In genomic region chr2:113799375-113799774, GRCh38 we compare ENCODE assay signal across 17 cellular contexts. TPM values are rescaled to one million over a fixed set of nuclear protein-coding genes. Genes with fewer than 3 reads are reported as not detected.
DNase-seq lines count a peak whose midpoint lies in the region; ATAC-seq and TF ChIP-seq lines count a peak whose summit lies in the region.
"Had no signal": no experiment of that assay in that cellular context is flagged by ENCODE, and none has a peak within 500 bp of the region (broad histone marks: within the 10 kb centered on the region; RNA-seq: fewer than 3 reads in every experiment).

No MANE protein-coding gene starts in this region.

- peaks cover 3 to 8% of the 10 kb centered on the region in 2 donors for H3K27me3 Mint-ChIP-seq in stimulated activated naive B cell treated with anti-CD40 and anti-IgM and Interleukin-4, amounts not matched to agents 10 μg/mL and 1 μg/mL and 100 μg/mL, for 72 hours
- peaks cover 5% of the 10 kb centered on the region; the same call in 1 of the 2 replicates for H3K27me3 Mint-ChIP-seq in WTC11 (ENCODE audit: low read depth)
- H3K27me3 Mint-ChIP-seq: activated CD4-positive, alpha-beta T cell treated with anti-CD3 and anti-CD28 coated beads, Interleukin-2, amount 10 ng/mL, durations not matched to agents 7 days and 5 days had no signal

- CTCF ChIA-PET in WTC11 (lab: Charles Lee), result no interaction called here

- peak overlapping the region; percentile 16; the same call in 1 of the 2 replicates for H3K4me2 ChIP-seq in OCI-LY1 (ENCODE audit: low read length)

- H3K27ac Mint-ChIP-seq in stimulated activated naive B cell treated with anti-CD40 and anti-IgM and Interleukin-4, amounts not matched to agents 10 μg/mL and 1 μg/mL and 100 μg/mL, for 72 hours, result no peak overlapping the region
- no peak overlapping the region for H3K27ac Mint-ChIP-seq in WTC11
- H3K27ac Mint-ChIP-seq: activated CD4-positive, alpha-beta T cell treated with anti-CD3 and anti-CD28 coated beads, Interleukin-2, amount 10 ng/mL, durations not matched to agents 7 days and 5 days; activated naive CD8-positive, alpha-beta T cell treated with anti-CD3 and anti-CD28 coated beads, Interleukin-2, amount 50 U/mL, for 24 hours had no signal

- H3K4me3 ChIP-seq in OCI-LY1 (ENCODE audit: low read depth, low read length, poor library complexity, severe bottlenecking) (no peak overlapping the region), brain microvascular endothelial cell (ENCODE audit: low read depth, low read length) (no peak overlapping the region)

- H3F3A ChIP-seq in OCI-LY1 (ENCODE audit: insufficient read depth, low read length), result no peaks in the 10 kb centered on the region

- no peak overlapping the region for H3K27ac ChIP-seq in OCI-LY1 (ENCODE audit: low read depth, low read length, poor library complexity, severe bottlenecking)
- H3K27ac ChIP-seq in brain microvascular endothelial cell, result no peak overlapping the region
- H3K27ac ChIP-seq: 22Rv1 had no signal

- no peaks in the 10 kb centered on the region for H3K36me3 ChIP-seq in OCI-LY1 (ENCODE audit: insufficient read depth, low read length)
- no peaks in the 10 kb centered on the region for H3K36me3 ChIP-seq in brain microvascular endothelial cell (replicated peaks)

- DNase-seq in SIG-M5 treated with dmso at 0.1 percent for 504 hours (lab: John Stamatoyannopoulos, UW; ENCODE audit: unreplicated experiment) (peak; percentile 79), SIG-M5 (lab: John Stamatoyannopoulos, UW) (no peak), brain microvascular endothelial cell (no peak), NCI-H2107 (lab: John Stamatoyannopoulos, UW) (no peak), WTC11 (ENCODE audit: low spot score) (no peak), NCI-H2227 treated with DMSO at 0.1 percent for 48 hours (lab: John Stamatoyannopoulos, UW) (no peak)
- DNase-seq in stimulated activated naive B cell treated with anti-CD40 and anti-IgM and Interleukin-4, amounts not matched to agents 10 μg/mL and 1 μg/mL and 100 μg/mL, for 72 hours, result no peak
- DNase-seq: activated CD4-positive, alpha-beta T cell treated with anti-CD3 and anti-CD28 coated beads, Interleukin-2, amount 10 ng/mL, durations not matched to agents 7 days and 5 days; activated naive CD8-positive, alpha-beta T cell treated with anti-CD3 and anti-CD28 coated beads, Interleukin-2, amount 50 U/mL, for 24 hours; activated T-cell treated with anti-CD3 and anti-CD28 coated beads, Interleukin-2, amount 50 U/mL, for 1 hour; COR-L47; head of caudate nucleus; mesendoderm had no signal

- no peaks in the 10 kb centered on the region for H3K79me2 ChIP-seq in OCI-LY1 (ENCODE audit: insufficient read depth, low read length)

- ATAC-seq in stimulated activated naive B cell treated with anti-CD40 and anti-IgM and Interleukin-4, amounts not matched to agents 10 μg/mL and 1 μg/mL and 100 μg/mL, for 72 hours (replicated peaks), result peak; percentile 33 to 44
- no peak for ATAC-seq in WTC11
- ATAC-seq: activated naive CD8-positive, alpha-beta T cell treated with anti-CD3 and anti-CD28 coated beads, Interleukin-2, amount 50 U/mL, for 24 hours; Panc1 had no signal

- H3K9ac ChIP-seq in OCI-LY1 (ENCODE audit: low read length), result peak overlapping the region; percentile 11; the same call in 1 of the 2 replicates

- no peaks in the 10 kb centered on the region for H3K9me3 Mint-ChIP-seq in stimulated activated naive B cell treated with anti-CD40 and anti-IgM and Interleukin-4, amounts not matched to agents 10 μg/mL and 1 μg/mL and 100 μg/mL, for 72 hours
- H3K9me3 Mint-ChIP-seq in WTC11, result no peaks in the 10 kb centered on the region
- H3K9me3 Mint-ChIP-seq: activated CD4-positive, alpha-beta T cell treated with anti-CD3 and anti-CD28 coated beads, Interleukin-2, amount 10 ng/mL, durations not matched to agents 7 days and 5 days; activated naive CD8-positive, alpha-beta T cell treated with anti-CD3 and anti-CD28 coated beads, Interleukin-2, amount 50 U/mL, for 24 hours; neural crest cell had no signal

- H2AFZ ChIP-seq in OCI-LY1 (ENCODE audit: low read length), result peak overlapping the region; percentile 88

- H3K27me3 ChIP-seq in OCI-LY1 (ENCODE audit: insufficient read depth, low read length) (no peaks in the 10 kb centered on the region), brain microvascular endothelial cell (replicated peaks) (no peaks in the 10 kb centered on the region)

- H3K36me3 Mint-ChIP-seq in stimulated activated naive B cell treated with anti-CD40 and anti-IgM and Interleukin-4, amounts not matched to agents 10 μg/mL and 1 μg/mL and 100 μg/mL, for 72 hours, result no peaks in the 10 kb centered on the region
- no peaks in the 10 kb centered on the region for H3K36me3 Mint-ChIP-seq in WTC11

- TF ChIP-seq CTCF in OCI-LY1 (IDR thresholded peaks at IDR 0.05; ENCODE audit: low read length) (peak; percentile 30; the same call in 1 of the 2 replicates), brain microvascular endothelial cell (IDR thresholded peaks at IDR 0.05; ENCODE audit: low read depth, low read length, missing control alignments) (peak; percentile 10), WTC11 (IDR thresholded peaks at IDR 0.05) (no peak)

- H3K9me3 ChIP-seq in OCI-LY1 (ENCODE audit: low read length), result no peaks in the 10 kb centered on the region

- in situ Hi-C loops in brain microvascular endothelial cell (cut with HindIII; ENCODE audit: low pct_ligation_motif_present, low sequenced_read_pairs), result no loop called here

- no peak overlapping the region for H3K4me3 Mint-ChIP-seq in stimulated activated naive B cell treated with anti-CD40 and anti-IgM and Interleukin-4, amounts not matched to agents 10 μg/mL and 1 μg/mL and 100 μg/mL, for 72 hours
- no peak overlapping the region for H3K4me3 Mint-ChIP-seq in WTC11
- H3K4me3 Mint-ChIP-seq: activated CD4-positive, alpha-beta T cell treated with anti-CD3 and anti-CD28 coated beads, Interleukin-2, amount 10 ng/mL, durations not matched to agents 7 days and 5 days; activated naive CD8-positive, alpha-beta T cell treated with anti-CD3 and anti-CD28 coated beads, Interleukin-2, amount 50 U/mL, for 24 hours; neural crest cell had no signal

- POLR2A ChIA-PET in WTC11 (lab: Charles Lee), result no interaction called here

- H3K4me1 Mint-ChIP-seq in stimulated activated naive B cell treated with anti-CD40 and anti-IgM and Interleukin-4, amounts not matched to agents 10 μg/mL and 1 μg/mL and 100 μg/mL, for 72 hours, result peaks cover 2 to 15% of the 10 kb centered on the region in 2 donors
- peaks cover 5% of the 10 kb centered on the region; the same call in 1 of the 2 replicates for H3K4me1 Mint-ChIP-seq in WTC11
- H3K4me1 Mint-ChIP-seq: neural crest cell had no signal

- peaks cover 10% of the 10 kb centered on the region for H3K4me1 ChIP-seq in OCI-LY1 (ENCODE audit: insufficient read depth, low read length, severe bottlenecking)

- no peaks in the 10 kb centered on the region for H4K20me1 ChIP-seq in OCI-LY1 (ENCODE audit: insufficient read depth, low read length)

- H3K9me2 ChIP-seq in OCI-LY1 (ENCODE audit: low read depth, low read length), result no peaks in the 10 kb centered on the region

TF ChIP-seq in WTC11, 78 proteins besides CTCF, POLR2A, EP300 and RAD21 (continues in another document):
- TF ChIP-seq USF2 (CRISPR knock-in tag; IDR thresholded peaks at IDR 0.05) (no peak), FOXK1 (CRISPR knock-in tag; IDR thresholded peaks at IDR 0.05) (no peak), ZBTB21 (CRISPR knock-in tag; IDR thresholded peaks at IDR 0.05; ENCODE audit: borderline replicate concordance) (no peak), ZBTB43 (CRISPR knock-in tag; IDR thresholded peaks at IDR 0.05) (no peak), JAZF1 (CRISPR knock-in tag; IDR thresholded peaks at IDR 0.05) (no peak), MXD4 (CRISPR knock-in tag; IDR thresholded peaks at IDR 0.05; ENCODE audit: borderline replicate concordance) (no peak), ATF6 (CRISPR knock-in tag; IDR thresholded peaks at IDR 0.05) (no peak), GABPB1 (CRISPR knock-in tag; IDR thresholded peaks at IDR 0.05) (no peak), ZNF396 (CRISPR knock-in tag; IDR thresholded peaks at IDR 0.05; ENCODE audit: borderline replicate concordance) (no peak), OVOL2 (CRISPR knock-in tag; IDR thresholded peaks at IDR 0.05; ENCODE audit: borderline replicate concordance) (no peak)

RNA-seq across cellular contexts. Expression of gene SLC35F5, which starts 42.9 kb away (rescaled TPM):
- 20.3 to 24.8 TPM (median 23.8 TPM) in 3 replicates for total RNA-seq in WTC11 (2021)
